8 cellular contexts compared by ENCODE assay signal in the genomic region with DNA sequence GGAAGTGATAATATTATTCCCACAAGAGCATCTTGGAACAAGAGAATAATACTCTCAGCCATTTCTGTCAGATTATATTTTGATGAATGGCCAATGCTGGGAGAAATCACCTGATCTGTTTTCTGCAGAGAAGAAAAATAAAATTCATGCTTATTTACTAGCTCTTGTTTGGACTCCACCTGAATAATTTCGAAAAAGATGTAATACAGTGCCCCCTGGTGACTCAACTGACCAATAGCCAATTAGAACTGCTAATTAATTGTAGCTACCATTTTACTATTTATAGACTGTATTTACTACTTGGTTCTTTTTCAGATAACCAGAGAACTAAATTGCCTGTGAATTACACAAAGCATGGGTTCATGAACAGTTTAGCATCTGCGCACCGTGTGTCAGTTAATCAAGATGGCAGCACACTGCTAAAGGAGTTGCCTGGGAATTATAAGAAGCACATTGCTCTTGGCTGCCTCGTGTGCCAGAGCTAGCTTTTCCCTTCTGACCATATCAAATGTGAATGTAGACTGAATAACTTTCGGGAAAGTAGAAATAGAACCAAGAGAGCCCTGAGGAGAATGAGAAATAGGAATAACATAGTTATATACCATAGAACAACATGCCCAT.
DNase-seq lines count a peak whose midpoint lies in the region; ATAC-seq, FAIRE-seq and TF ChIP-seq lines count a peak whose summit lies in the region.

No MANE protein-coding gene starts in this region.

- H2BK12ac ChIP-seq in H1 (ENCODE audit: low read depth, low read length) = no peak overlapping the region

- H3K56ac ChIP-seq in H1 (replicated peaks; ENCODE audit: insufficient read length, low read depth, low read length) = no peak overlapping the region

- no peak overlapping the region for H3K4me2 ChIP-seq in H1 (ENCODE audit: insufficient read depth in 1 of 2, low read depth in 2 of 2, low read length in 2 of 2)
- no peak overlapping the region for H3K4me2 ChIP-seq in neural progenitor cell

- H2AFZ ChIP-seq in H1 (ENCODE audit: low read length) = peak overlapping the region; percentile 74
- H2AFZ ChIP-seq in neural progenitor cell (replicated peaks) = peak overlapping the region; percentile 38

- no peak overlapping the region for H2AK5ac ChIP-seq in H1 (ENCODE audit: low read depth, low read length)

- no peak for TF ChIP-seq POLR2A in H1 (IDR thresholded peaks at IDR 0.05; ENCODE audit: control extremely low read depth in 1 of 2, low read depth in 2 of 2, low read length in 2 of 2)

- H3K4me3 ChIP-seq in H1 (ENCODE audit: extremely low read depth in 1 of 4, insufficient read depth in 2 of 4, low read depth in 3 of 4, low read length in 4 of 4) (no peak overlapping the region), neural progenitor cell (no peak overlapping the region)

- no peak overlapping the region for H3K27ac Mint-ChIP-seq in neural progenitor cell

- no peak overlapping the region for H4K5ac ChIP-seq in H1 (ENCODE audit: insufficient read length, low read depth, low read length)

- DNase-seq in NCI-H1436 (lab: John Stamatoyannopoulos, UW) (peak; percentile 7), NCI-H1436 treated with DMSO at 0.1 percent for 48 hours (lab: John Stamatoyannopoulos, UW) (no peak), NCI-H748 (lab: John Stamatoyannopoulos, UW; ENCODE audit: unreplicated experiment) (peak; percentile 57), H1 (ENCODE audit: low read depth in 1 of 2, low spot score in 2 of 2) (no peak), neural progenitor cell (ENCODE audit: low spot score) (peak; percentile 56), GOT3 (lab: John Stamatoyannopoulos, UW) (no peak), mucosa of gallbladder (ENCODE audit: low spot score) (no peak)

- H4K8ac ChIP-seq in H1 (ENCODE audit: extremely low read depth, insufficient read depth, low read length) = no peak overlapping the region

- H3K9ac ChIP-seq in H1 (replicated peaks in 1 of 4; ENCODE audit: extremely low read depth in 1 of 4, low read depth in 3 of 4, low read length in 3 of 4) (no peak overlapping the region), neural progenitor cell (no peak overlapping the region)

- H3K27ac ChIP-seq in H1 (ENCODE audit: low read depth, low read length) = no peak overlapping the region
- no peak overlapping the region for H3K27ac ChIP-seq in neural progenitor cell

- no peak overlapping the region for H3K4me3 Mint-ChIP-seq in neural progenitor cell

- POLR2A ChIA-PET in H1 (lab: Charles Lee; ENCODE audit: partially characterized antibody) = interaction anchor here (1.0 to 1.7 kb wide), 5 partner anchors 128 to 153 kb away, joined by 3 to 4 read pairs (median 4); no protein-coding TSS in a partner anchor

- H3K79me2 ChIP-seq in H1 (ENCODE audit: control insufficient read depth in 1 of 2, insufficient read depth in 2 of 2, low read length in 2 of 2) = no peaks in the 10 kb centered on the region
- H3K79me2 ChIP-seq in neural progenitor cell (ENCODE audit: low read depth) = no peaks in the 10 kb centered on the region

- no peak overlapping the region for H3K23ac ChIP-seq in H1 (ENCODE audit: insufficient read length)

- no peak overlapping the region for H4K91ac ChIP-seq in H1 (replicated peaks; ENCODE audit: insufficient read length, low read length)

- TF ChIP-seq CTCF in H1 (IDR thresholded peaks at IDR 0.05; ENCODE audit: control extremely low read depth in 1 of 3, insufficient read depth in 1 of 3, low read depth in 1 of 3, low read length in 3 of 3) (peak in 2 of 3 experiments; percentile 47 to 53; a peak in 2 of 4 replicates), neural progenitor cell (IDR thresholded peaks at IDR 0.05) (peak; percentile 88)

- 74% methylated on average over 5 of the region's 5 CpGs; no CpG with 5 or more reads in 1 of the 2 experiments for WGBS in H1 (ENCODE audit: extremely low coverage in 1 of 2, insufficient coverage in 1 of 2, insufficient read length in 1 of 2, insufficient replicate concordance in 2 of 2, low coverage in 1 of 2, low lambda C conversion rate in 2 of 2, missing lambda C conversion rate in 1 of 2), 2 experiments

- no peaks in the 10 kb centered on the region for H3K36me3 ChIP-seq in H1 (ENCODE audit: control insufficient read depth in 2 of 4, insufficient read depth in 4 of 4, low read length in 3 of 4)
- no peaks in the 10 kb centered on the region for H3K36me3 ChIP-seq in neural progenitor cell

- ATAC-seq in HG03103 (IDR thresholded peaks at IDR 0.05; ENCODE audit: low read depth, unreplicated experiment) = peak; percentile 68

- no peaks in the 10 kb centered on the region for H3K27me3 Mint-ChIP-seq in neural progenitor cell (ENCODE audit: insufficient read depth, low read depth)

- no peak overlapping the region for H2BK5ac ChIP-seq in H1 (ENCODE audit: low read depth, low read length)

- H3K27me3 ChIP-seq in H1 (replicated peaks in 1 of 4; ENCODE audit: control insufficient read depth in 3 of 4, extremely low read depth in 1 of 4, insufficient read depth in 3 of 4, low read length in 3 of 4) (no peaks in the 10 kb centered on the region), neural progenitor cell (no peaks in the 10 kb centered on the region)

- no peak overlapping the region for H3K18ac ChIP-seq in H1 (ENCODE audit: extremely low read depth, low read length)

- H3K4me1 Mint-ChIP-seq in neural progenitor cell = no peaks in the 10 kb centered on the region

- no peaks in the 10 kb centered on the region for H3K9me3 ChIP-seq in H1 (ENCODE audit: insufficient read depth in 2 of 2, low read depth in 1 of 2, low read length in 1 of 2)
- no peaks in the 10 kb centered on the region for H3K9me3 ChIP-seq in neural progenitor cell (ENCODE audit: low read depth)

- H3K36me3 Mint-ChIP-seq in neural progenitor cell = peaks cover 1% of the 10 kb centered on the region

- no peaks in the 10 kb centered on the region for H3K79me1 ChIP-seq in H1 (ENCODE audit: low read depth, low read length)

- H3K9me3 Mint-ChIP-seq in neural progenitor cell = no peaks in the 10 kb centered on the region

- TF ChIP-seq EP300 in H1 (IDR thresholded peaks at IDR 0.05; ENCODE audit: borderline replicate concordance in 1 of 2, low read depth in 2 of 2, low read length in 2 of 2) = no peak

- H3K4me1 ChIP-seq in H1 (replicated peaks in 1 of 4; ENCODE audit: control insufficient read depth in 3 of 4, insufficient read depth in 4 of 4, low read length in 3 of 4) = no peaks in the 10 kb centered on the region
- H3K4me1 ChIP-seq in neural progenitor cell = no peaks in the 10 kb centered on the region

- TF ChIP-seq RAD21 in H1 (IDR thresholded peaks at IDR 0.05 in 1 of 2, conservative IDR thresholded peaks at IDR 0.05 in 1 of 2; ENCODE audit: low read depth in 2 of 2, low read length in 2 of 2) = peak; percentile 75 to 77

- H3K23me2 ChIP-seq in H1 (ENCODE audit: low read depth, low read length) = no peaks in the 10 kb centered on the region

- no peak overlapping the region for H2BK120ac ChIP-seq in H1 (replicated peaks; ENCODE audit: low read depth, low read length)

- FAIRE-seq in H1 (lab: Jason Lieb, UNC) = no peak

- no peak overlapping the region for H3K4ac ChIP-seq in H1 (replicated peaks; ENCODE audit: insufficient read length, low read depth, low read length)

- H2BK20ac ChIP-seq in H1 (ENCODE audit: low read length) = no peak overlapping the region

- H4K20me1 ChIP-seq in H1 (replicated peaks in 1 of 2; ENCODE audit: control insufficient read depth in 1 of 2, insufficient read depth in 2 of 2, low read length in 2 of 2) = no peaks in the 10 kb centered on the region
- H4K20me1 ChIP-seq in neural progenitor cell (ENCODE audit: low read depth) = no peaks in the 10 kb centered on the region

- no peak overlapping the region for H2BK15ac ChIP-seq in H1 (ENCODE audit: low read length)

- H3K14ac ChIP-seq in H1 (ENCODE audit: insufficient read length) = no peak overlapping the region

- H3F3A ChIP-seq in neural progenitor cell (ENCODE audit: low read depth) = no peaks in the 10 kb centered on the region

- CTCF ChIA-PET in H1 (lab: Charles Lee; ENCODE audit: partially characterized antibody) = interaction anchor here (0.5 to 4.7 kb wide), 64 partner anchors 8 to 1043 kb away, joined by 3 to 56 read pairs (median 3); no protein-coding TSS in a partner anchor

TF ChIP-seq in H1, 55 proteins besides CTCF, POLR2A, EP300 and RAD21 (continues in another document):
- TF ChIP-seq TAF7 (optimal IDR thresholded peaks at IDR 0.05; ENCODE audit: borderline replicate concordance, low read depth, low read length) (no peak), CREB1 (IDR thresholded peaks at IDR 0.05) (no peak), MAFK (IDR thresholded peaks at IDR 0.05; ENCODE audit: low read depth, low read length) (no peak), TAF1 (IDR thresholded peaks at IDR 0.05; ENCODE audit: low read depth, low read length) (no peak), KDM1A (IDR thresholded peaks at IDR 0.05; ENCODE audit: borderline replicate concordance, low read length) (no peak), CHD1 (IDR thresholded peaks at IDR 0.05; ENCODE audit: low read depth, low read length) (no peak), SIRT6 (IDR thresholded peaks at IDR 0.05; ENCODE audit: low read length) (no peak), SIX5 (IDR thresholded peaks at IDR 0.05; ENCODE audit: low read depth, low read length) (no peak), BACH1 (IDR thresholded peaks at IDR 0.05; ENCODE audit: low read length) (no peak), YY1 (IDR thresholded peaks at IDR 0.05; ENCODE audit: low read depth, low read length) (no peak), SP1 (IDR thresholded peaks at IDR 0.05; ENCODE audit: low read depth, low read length) (no peak), FOSL1 (IDR thresholded peaks at IDR 0.05; ENCODE audit: insufficient read depth, low read depth, low read length) (no peak), RBBP5 (IDR thresholded peaks at IDR 0.05; ENCODE audit: borderline replicate concordance, low read depth, low read length) (no peak), CTBP2 (IDR thresholded peaks at IDR 0.05; ENCODE audit: borderline replicate concordance, insufficient read depth, insufficient read length, low read length) (no peak), RXRA (IDR thresholded peaks at IDR 0.05; ENCODE audit: insufficient read depth, low read depth, low read length) (no peak), RFX5 (IDR thresholded peaks at IDR 0.05; ENCODE audit: borderline replicate concordance, low read depth, low read length) (no peak)
- TF ChIP-seq, protein P1, sequence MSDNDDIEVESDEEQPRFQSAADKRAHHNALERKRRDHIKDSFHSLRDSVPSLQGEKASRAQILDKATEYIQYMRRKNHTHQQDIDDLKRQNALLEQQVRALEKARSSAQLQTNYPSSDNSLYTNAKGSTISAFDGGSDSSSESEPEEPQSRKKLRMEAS (IDR thresholded peaks at IDR 0.05) = no peak

Comparison
In these comparisons a context has a peak if more than half of its experiments do, and no peak if none do; other contexts are left out.
1. DNase-seq: peak in NCI-H1436 (single experiment), NCI-H748 (single experiment) and neural progenitor cell (single experiment); none in NCI-H1436 treated with DMSO at 0.1 percent for 48 hours (single experiment), H1 (0 of 2), GOT3 (single experiment) and mucosa of gallbladder (single experiment).